11 cellular contexts compared by ENCODE assay signal in the genomic region with DNA sequence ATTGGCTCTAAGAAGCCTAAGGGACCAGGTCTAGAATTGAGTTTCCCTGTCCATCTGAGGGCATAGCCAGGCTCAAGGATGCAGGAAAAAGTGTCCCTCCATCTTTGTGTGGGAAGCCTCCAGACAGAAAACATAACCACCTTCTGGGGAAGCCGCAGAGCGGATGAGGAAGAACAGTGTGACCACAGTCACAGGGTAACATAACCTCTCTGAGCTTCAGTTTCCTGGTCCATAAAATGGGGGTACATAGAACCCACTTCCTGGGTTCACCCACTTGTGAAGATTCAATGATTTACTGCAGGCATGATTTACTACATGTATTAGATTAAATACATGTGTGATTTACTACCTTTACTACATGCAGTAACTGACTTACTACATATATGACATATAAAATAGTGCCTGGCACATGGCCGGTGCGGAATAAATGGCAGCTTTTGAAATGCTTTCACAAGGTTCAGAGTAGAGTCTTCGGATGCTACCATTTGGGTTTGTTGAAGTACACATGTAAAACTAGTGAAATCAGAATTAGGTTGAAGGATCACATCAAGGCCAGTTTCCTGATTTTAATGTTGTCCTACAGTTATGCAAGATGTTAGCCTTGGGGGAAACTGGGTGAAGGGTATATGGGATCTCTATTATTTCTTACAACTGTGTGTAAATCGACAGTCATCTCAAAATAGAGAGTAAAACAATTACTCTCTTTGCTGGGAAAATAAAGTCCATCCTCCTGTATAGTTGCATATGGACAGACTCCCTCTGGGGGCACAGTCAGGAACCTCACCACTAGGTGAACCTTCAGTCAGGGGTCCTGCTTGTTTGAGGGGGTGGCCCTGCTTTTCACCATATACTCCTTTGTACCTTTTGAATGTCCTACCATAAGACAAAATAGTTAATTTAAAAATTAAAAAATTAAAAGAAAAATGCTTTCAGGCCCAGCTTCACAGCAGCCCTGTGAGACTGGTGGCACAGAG.
DNase-seq lines count a peak whose midpoint lies in the region; ATAC-seq and TF ChIP-seq lines count a peak whose summit lies in the region.
"Had no signal": no experiment of that assay in that cellular context is flagged by ENCODE, and none has a peak within 500 bp of the region (broad histone marks: within the 10 kb centered on the region; RNA-seq: fewer than 3 reads in every experiment).

No MANE protein-coding gene starts in this region.

- H3K9me3 ChIP-seq in MM.1S (replicated peaks; ENCODE audit: insufficient read depth, low read length) (no peaks in the 10 kb centered on the region), neural progenitor cell (ENCODE audit: low read depth) (no peaks in the 10 kb centered on the region)
- H3K9me3 ChIP-seq: mucosa of descending colon had no signal

- H3K27ac ChIP-seq in MM.1S (ENCODE audit: low read length) (no peak overlapping the region), neural progenitor cell (no peak overlapping the region)
- H3K27ac ChIP-seq: RWPE1 had no signal

- no peak for ATAC-seq in stimulated activated memory B cell treated with anti-CD40 and anti-IgM and Interleukin-4, amounts not matched to agents 10 μg/mL and 1 μg/mL and 100 μg/mL, for 72 hours
- ATAC-seq in HG02678 (IDR thresholded peaks at IDR 0.05; ENCODE audit: unreplicated experiment): no peak
- ATAC-seq: mucosa of descending colon had no signal

- H3K9ac ChIP-seq in MM.1S (ENCODE audit: low read length): no peak overlapping the region
- no peak overlapping the region for H3K9ac ChIP-seq in neural progenitor cell

- H3K27ac Mint-ChIP-seq in chondrocyte (ENCODE audit: unreplicated experiment): no peak overlapping the region
- no peak overlapping the region for H3K27ac Mint-ChIP-seq in neural progenitor cell
- no peak overlapping the region for H3K27ac Mint-ChIP-seq in stimulated activated memory B cell treated with anti-CD40 and anti-IgM and Interleukin-4, amounts not matched to agents 10 μg/mL and 1 μg/mL and 100 μg/mL, for 72 hours

- H2AFZ ChIP-seq in MM.1S (ENCODE audit: low read length): no peak overlapping the region
- no peak overlapping the region for H2AFZ ChIP-seq in neural progenitor cell (replicated peaks)

- no peak overlapping the region for H3K4me2 ChIP-seq in MM.1S (ENCODE audit: low read depth, low read length)
- no peak overlapping the region for H3K4me2 ChIP-seq in neural progenitor cell

- H3K36me3 ChIP-seq in MM.1S (replicated peaks; ENCODE audit: insufficient read depth, low read length): no peaks in the 10 kb centered on the region
- H3K36me3 ChIP-seq in neural progenitor cell: no peaks in the 10 kb centered on the region

- H3K4me3 Mint-ChIP-seq in chondrocyte (ENCODE audit: unreplicated experiment) (no peak overlapping the region), neural progenitor cell (no peak overlapping the region)
- no peak overlapping the region for H3K4me3 Mint-ChIP-seq in stimulated activated memory B cell treated with anti-CD40 and anti-IgM and Interleukin-4, amounts not matched to agents 10 μg/mL and 1 μg/mL and 100 μg/mL, for 72 hours

- no peaks in the 10 kb centered on the region for H3K9me2 ChIP-seq in MM.1S (replicated peaks; ENCODE audit: insufficient read depth, low read length)

- H3K36me3 Mint-ChIP-seq in chondrocyte (ENCODE audit: low read depth): peaks cover 5% of the 10 kb centered on the region
- H3K36me3 Mint-ChIP-seq in neural progenitor cell: peaks cover 6% of the 10 kb centered on the region
- H3K36me3 Mint-ChIP-seq in stimulated activated memory B cell treated with anti-CD40 and anti-IgM and Interleukin-4, amounts not matched to agents 10 μg/mL and 1 μg/mL and 100 μg/mL, for 72 hours: no peaks in the 10 kb centered on the region

- no peaks in the 10 kb centered on the region for H3K79me2 ChIP-seq in MM.1S (ENCODE audit: low read length)
- no peaks in the 10 kb centered on the region for H3K79me2 ChIP-seq in neural progenitor cell (ENCODE audit: low read depth)

- H3K4me3 ChIP-seq in GM12864 (ENCODE audit: low read depth, low read length) (no peak overlapping the region), MM.1S (ENCODE audit: low read length) (no peak overlapping the region), neural progenitor cell (no peak overlapping the region)
- H3K4me3 ChIP-seq: mucosa of descending colon had no signal

- peak; percentile 29 for TF ChIP-seq CTCF in GM12864 (IDR thresholded peaks at IDR 0.05; ENCODE audit: low read depth, low read length, missing control alignments)
- TF ChIP-seq CTCF in MM.1S (IDR thresholded peaks at IDR 0.05; ENCODE audit: low read length): peak; percentile 33
- TF ChIP-seq CTCF in chondrocyte (IDR thresholded peaks at IDR 0.05): peak; percentile 67
- TF ChIP-seq CTCF in neural progenitor cell (IDR thresholded peaks at IDR 0.05): peak; percentile 36

- H3K4me1 ChIP-seq in MM.1S (ENCODE audit: low read length): 0 out of 2 replicates have a peak, but pooled peaks cover 3% of the 10 kb centered on the region
- H3K4me1 ChIP-seq in neural progenitor cell: peaks cover 7% of the 10 kb centered on the region

- no peaks in the 10 kb centered on the region for H3K9me3 Mint-ChIP-seq in chondrocyte (ENCODE audit: low read depth)
- no peaks in the 10 kb centered on the region for H3K9me3 Mint-ChIP-seq in neural progenitor cell
- H3K9me3 Mint-ChIP-seq in stimulated activated memory B cell treated with anti-CD40 and anti-IgM and Interleukin-4, amounts not matched to agents 10 μg/mL and 1 μg/mL and 100 μg/mL, for 72 hours: no peaks in the 10 kb centered on the region

- H3K4me1 Mint-ChIP-seq in chondrocyte (ENCODE audit: low read depth) (peaks cover 39% of the 10 kb centered on the region), neural progenitor cell (peaks cover 14% of the 10 kb centered on the region)
- H3K4me1 Mint-ChIP-seq in stimulated activated memory B cell treated with anti-CD40 and anti-IgM and Interleukin-4, amounts not matched to agents 10 μg/mL and 1 μg/mL and 100 μg/mL, for 72 hours: peaks cover 11% of the 10 kb centered on the region

- DNase-seq in GM12864 (ENCODE audit: low read depth): no peak
- no peak for DNase-seq in MM.1S
- DNase-seq in chondrocyte (ENCODE audit: low spot score): no peak
- DNase-seq in neural progenitor cell (ENCODE audit: low spot score): no peak
- DNase-seq in GM03348 (ENCODE audit: low spot score): no peak
- DNase-seq: activated CD4-positive, alpha-beta T cell treated with anti-CD3 and anti-CD28 coated beads for 1 hour; stimulated activated CD4-positive, alpha-beta T cell treated with anti-CD3 and anti-CD28 coated beads, Interleukin-12 subunit alpha, Interleukin-12 subunit beta, amount 100 ng/mL, for 4 hours had no signal

- H3K27me3 ChIP-seq in MM.1S (replicated peaks; ENCODE audit: insufficient read depth, low read length) (no peaks in the 10 kb centered on the region), neural progenitor cell (peaks cover 34% of the 10 kb centered on the region)

- H3K27me3 Mint-ChIP-seq in chondrocyte (ENCODE audit: low read depth) (peaks cover 1% of the 10 kb centered on the region), neural progenitor cell (ENCODE audit: insufficient read depth, low read depth) (peaks cover 17% of the 10 kb centered on the region)
- H3K27me3 Mint-ChIP-seq in stimulated activated memory B cell treated with anti-CD40 and anti-IgM and Interleukin-4, amounts not matched to agents 10 μg/mL and 1 μg/mL and 100 μg/mL, for 72 hours: no peaks in the 10 kb centered on the region

- H4K20me1 ChIP-seq in MM.1S (ENCODE audit: insufficient read depth, low read length) (no peaks in the 10 kb centered on the region), neural progenitor cell (ENCODE audit: low read depth) (peaks cover 14% of the 10 kb centered on the region)

- H3F3A ChIP-seq in MM.1S (ENCODE audit: insufficient read depth, low read length) (no peaks in the 10 kb centered on the region), neural progenitor cell (ENCODE audit: low read depth) (peaks cover 7% of the 10 kb centered on the region)
